ENCODE assay signal across 1 cellular context in the genomic region with DNA sequence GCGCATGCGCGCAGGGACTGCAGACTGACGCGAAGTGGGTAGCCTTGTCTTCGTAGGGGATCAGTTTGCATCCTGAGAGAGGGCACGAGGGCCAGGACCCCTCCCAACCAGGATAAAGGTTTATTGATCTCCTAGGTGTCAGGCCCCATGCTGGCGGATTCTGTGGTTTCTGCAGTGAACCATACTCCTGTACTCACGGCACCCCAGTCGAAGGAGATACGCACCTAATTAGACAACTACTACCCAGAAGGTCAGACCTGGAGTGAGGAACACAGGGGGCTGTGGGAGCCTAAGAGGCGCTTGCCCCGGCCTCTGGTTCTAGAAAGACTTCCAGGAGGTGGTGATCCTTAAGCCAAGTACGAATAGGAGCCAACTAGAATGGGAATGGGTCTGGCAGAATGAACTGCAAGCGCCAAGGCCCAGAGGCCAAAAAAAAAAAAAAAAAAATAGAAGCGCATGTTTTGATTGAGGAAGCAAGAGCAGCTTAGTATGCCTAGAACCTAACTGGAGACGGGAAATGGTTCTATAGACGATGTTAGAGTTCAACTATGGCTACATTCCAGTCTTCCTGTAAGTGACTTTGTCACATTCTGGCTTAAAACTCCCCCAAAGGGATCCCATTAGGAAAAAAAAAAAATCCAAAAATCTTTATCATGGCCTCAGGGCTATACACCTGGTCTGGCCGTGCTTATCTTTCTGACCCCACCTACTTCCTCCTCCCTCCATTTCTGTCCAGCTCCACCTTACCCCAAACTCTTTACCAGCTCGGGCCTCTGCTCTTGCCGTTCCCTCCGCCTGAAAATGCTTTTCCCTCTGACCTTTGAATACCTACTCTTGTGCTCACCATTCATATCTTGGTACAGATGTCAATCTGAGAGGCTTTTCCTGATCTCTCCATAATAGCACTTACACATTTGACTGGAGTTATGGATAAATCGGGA.
A peak's percentile ranks its signal among the peaks of the same experiment; 100 is the strongest.
TF ChIP-seq lines count a peak whose summit lies in the region.

No MANE protein-coding gene starts in this region.

TF ChIP-seq in K562, 482 proteins besides CTCF, POLR2A, EP300 and RAD21 (continued from another document and continues in another):
- TF ChIP-seq, protein P1, sequence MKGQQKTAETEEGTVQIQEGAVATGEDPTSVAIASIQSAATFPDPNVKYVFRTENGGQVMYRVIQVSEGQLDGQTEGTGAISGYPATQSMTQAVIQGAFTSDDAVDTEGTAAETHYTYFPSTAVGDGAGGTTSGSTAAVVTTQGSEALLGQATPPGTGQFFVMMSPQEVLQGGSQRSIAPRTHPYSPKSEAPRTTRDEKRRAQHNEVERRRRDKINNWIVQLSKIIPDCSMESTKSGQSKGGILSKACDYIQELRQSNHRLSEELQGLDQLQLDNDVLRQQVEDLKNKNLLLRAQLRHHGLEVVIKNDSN (CRISPR knock-in tag; IDR thresholded peaks at IDR 0.05), result no peak
- TF ChIP-seq TRIM24 (IDR thresholded peaks at IDR 0.05), result peak in 1 of 2 experiments; percentile 35; a peak in 1 of 4 replicates
- TF ChIP-seq CEBPG (CRISPR knock-in tag; IDR thresholded peaks at IDR 0.05), result no peak
- TF ChIP-seq CEBPG (tag; conservative IDR thresholded peaks at IDR 0.05 in 1 of 2, IDR thresholded peaks at IDR 0.05 in 1 of 2), result no peak
- no peak for TF ChIP-seq FOXA3 (CRISPR knock-in tag; conservative IDR thresholded peaks at IDR 0.05 in 1 of 2, IDR thresholded peaks at IDR 0.05 in 1 of 2)
- 0 out of 2 replicates have a peak, but pooled peaks have one; percentile 4 for TF ChIP-seq SPI1 (IDR thresholded peaks at IDR 0.05; ENCODE audit: borderline replicate concordance, low read depth, low read length)
- TF ChIP-seq, protein P2, sequence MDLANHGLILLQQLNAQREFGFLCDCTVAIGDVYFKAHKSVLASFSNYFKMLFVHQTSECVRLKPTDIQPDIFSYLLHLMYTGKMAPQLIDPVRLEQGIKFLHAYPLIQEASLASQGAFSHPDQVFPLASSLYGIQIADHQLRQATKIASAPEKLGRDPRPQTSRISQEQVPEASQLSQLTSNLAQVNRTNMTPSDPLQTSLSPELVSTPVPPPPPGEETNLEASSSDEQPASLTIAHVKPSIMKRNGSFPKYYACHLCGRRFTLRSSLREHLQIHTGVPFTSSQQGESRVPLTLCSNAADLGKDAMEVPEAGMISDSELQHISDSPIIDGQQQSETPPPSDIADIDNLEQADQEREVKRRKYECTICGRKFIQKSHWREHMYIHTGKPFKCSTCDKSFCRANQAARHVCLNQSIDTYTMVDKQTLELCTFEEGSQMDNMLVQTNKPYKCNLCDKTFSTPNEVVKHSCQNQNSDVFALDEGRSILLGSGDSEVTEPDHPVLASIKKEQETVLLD (IDR thresholded peaks at IDR 0.05), result peak; percentile 85; the same call in 1 of the 2 replicates
- TF ChIP-seq, protein P3, sequence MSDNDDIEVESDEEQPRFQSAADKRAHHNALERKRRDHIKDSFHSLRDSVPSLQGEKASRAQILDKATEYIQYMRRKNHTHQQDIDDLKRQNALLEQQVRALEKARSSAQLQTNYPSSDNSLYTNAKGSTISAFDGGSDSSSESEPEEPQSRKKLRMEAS (CRISPR knock-in tag; IDR thresholded peaks at IDR 0.05), result no peak
- peak in 1 of 2 experiments; percentile 44; a peak in 1 of 4 replicates for TF ChIP-seq HDAC1 (IDR thresholded peaks at IDR 0.05)
- peak; percentile 75 for TF ChIP-seq SMARCB1 (IDR thresholded peaks at IDR 0.05; ENCODE audit: insufficient read length, low read depth)
- TF ChIP-seq MAFK (IDR thresholded peaks at IDR 0.05; ENCODE audit: low read length), result no peak
- no peak for TF ChIP-seq ZNF175 (CRISPR knock-in tag; IDR thresholded peaks at IDR 0.05; ENCODE audit: low read depth)
- TF ChIP-seq ARNT (IDR thresholded peaks at IDR 0.05), result no peak
- TF ChIP-seq, protein P4, sequence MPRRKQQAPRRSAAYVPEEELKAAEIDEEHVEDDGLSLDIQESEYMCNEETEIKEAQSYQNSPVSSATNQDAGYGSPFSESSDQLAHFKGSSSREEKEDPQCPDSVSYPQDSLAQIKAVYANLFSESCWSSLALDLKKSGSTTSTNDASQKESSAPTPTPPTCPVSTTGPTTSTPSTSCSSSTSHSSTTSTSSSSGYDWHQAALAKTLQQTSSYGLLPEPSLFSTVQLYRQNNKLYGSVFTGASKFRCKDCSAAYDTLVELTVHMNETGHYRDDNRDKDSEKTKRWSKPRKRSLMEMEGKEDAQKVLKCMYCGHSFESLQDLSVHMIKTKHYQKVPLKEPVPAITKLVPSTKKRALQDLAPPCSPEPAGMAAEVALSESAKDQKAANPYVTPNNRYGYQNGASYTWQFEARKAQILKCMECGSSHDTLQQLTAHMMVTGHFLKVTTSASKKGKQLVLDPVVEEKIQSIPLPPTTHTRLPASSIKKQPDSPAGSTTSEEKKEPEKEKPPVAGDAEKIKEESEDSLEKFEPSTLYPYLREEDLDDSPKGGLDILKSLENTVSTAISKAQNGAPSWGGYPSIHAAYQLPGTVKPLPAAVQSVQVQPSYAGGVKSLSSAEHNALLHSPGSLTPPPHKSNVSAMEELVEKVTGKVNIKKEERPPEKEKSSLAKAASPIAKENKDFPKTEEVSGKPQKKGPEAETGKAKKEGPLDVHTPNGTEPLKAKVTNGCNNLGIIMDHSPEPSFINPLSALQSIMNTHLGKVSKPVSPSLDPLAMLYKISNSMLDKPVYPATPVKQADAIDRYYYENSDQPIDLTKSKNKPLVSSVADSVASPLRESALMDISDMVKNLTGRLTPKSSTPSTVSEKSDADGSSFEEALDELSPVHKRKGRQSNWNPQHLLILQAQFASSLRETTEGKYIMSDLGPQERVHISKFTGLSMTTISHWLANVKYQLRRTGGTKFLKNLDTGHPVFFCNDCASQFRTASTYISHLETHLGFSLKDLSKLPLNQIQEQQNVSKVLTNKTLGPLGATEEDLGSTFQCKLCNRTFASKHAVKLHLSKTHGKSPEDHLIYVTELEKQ (CRISPR knock-in tag; IDR thresholded peaks at IDR 0.05), result no peak
- TF ChIP-seq, protein P5, sequence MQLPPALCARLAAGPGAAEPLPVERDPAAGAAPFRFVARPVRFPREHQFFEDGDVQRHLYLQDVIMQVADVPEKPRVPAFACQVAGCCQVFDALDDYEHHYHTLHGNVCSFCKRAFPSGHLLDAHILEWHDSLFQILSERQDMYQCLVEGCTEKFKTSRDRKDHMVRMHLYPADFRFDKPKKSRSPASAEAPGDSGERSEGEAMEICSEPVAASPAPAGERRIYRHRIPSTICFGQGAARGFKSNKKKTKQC (CRISPR knock-in tag; IDR thresholded peaks at IDR 0.05), result no peak
- no peak for TF ChIP-seq ZKSCAN1 (IDR thresholded peaks at IDR 0.05; ENCODE audit: low read depth, low read length)
- TF ChIP-seq, protein P6, sequence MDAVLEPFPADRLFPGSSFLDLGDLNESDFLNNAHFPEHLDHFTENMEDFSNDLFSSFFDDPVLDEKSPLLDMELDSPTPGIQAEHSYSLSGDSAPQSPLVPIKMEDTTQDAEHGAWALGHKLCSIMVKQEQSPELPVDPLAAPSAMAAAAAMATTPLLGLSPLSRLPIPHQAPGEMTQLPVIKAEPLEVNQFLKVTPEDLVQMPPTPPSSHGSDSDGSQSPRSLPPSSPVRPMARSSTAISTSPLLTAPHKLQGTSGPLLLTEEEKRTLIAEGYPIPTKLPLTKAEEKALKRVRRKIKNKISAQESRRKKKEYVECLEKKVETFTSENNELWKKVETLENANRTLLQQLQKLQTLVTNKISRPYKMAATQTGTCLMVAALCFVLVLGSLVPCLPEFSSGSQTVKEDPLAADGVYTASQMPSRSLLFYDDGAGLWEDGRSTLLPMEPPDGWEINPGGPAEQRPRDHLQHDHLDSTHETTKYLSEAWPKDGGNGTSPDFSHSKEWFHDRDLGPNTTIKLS (IDR thresholded peaks at IDR 0.05; ENCODE audit: borderline replicate concordance, low read depth), result 0 out of 2 replicates have a peak, but pooled peaks have one; percentile 5
- no peak for TF ChIP-seq MCM5 (IDR thresholded peaks at IDR 0.05; ENCODE audit: low read depth)
- TF ChIP-seq SIX5 (IDR thresholded peaks at IDR 0.05; ENCODE audit: borderline replicate concordance in 1 of 2, insufficient read depth in 1 of 2, low read depth in 1 of 2, low read length in 2 of 2), result no peak
- TF ChIP-seq, protein P7, sequence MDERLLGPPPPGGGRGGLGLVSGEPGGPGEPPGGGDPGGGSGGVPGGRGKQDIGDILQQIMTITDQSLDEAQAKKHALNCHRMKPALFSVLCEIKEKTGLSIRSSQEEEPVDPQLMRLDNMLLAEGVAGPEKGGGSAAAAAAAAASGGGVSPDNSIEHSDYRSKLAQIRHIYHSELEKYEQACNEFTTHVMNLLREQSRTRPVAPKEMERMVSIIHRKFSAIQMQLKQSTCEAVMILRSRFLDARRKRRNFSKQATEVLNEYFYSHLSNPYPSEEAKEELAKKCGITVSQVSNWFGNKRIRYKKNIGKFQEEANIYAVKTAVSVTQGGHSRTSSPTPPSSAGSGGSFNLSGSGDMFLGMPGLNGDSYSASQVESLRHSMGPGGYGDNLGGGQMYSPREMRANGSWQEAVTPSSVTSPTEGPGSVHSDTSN (CRISPR knock-in tag; IDR thresholded peaks at IDR 0.05; ENCODE audit: low read depth), result no peak
- TF ChIP-seq, protein P7 (tag; conservative IDR thresholded peaks at IDR 0.05; ENCODE audit: low read depth), result no peak
- TF ChIP-seq SETDB1 (IDR thresholded peaks at IDR 0.05; ENCODE audit: low read length), result no peak
- TF ChIP-seq SMARCC2 (IDR thresholded peaks at IDR 0.05; ENCODE audit: low read depth), result no peak; the same call in 1 of the 2 replicates
- no peak for TF ChIP-seq ZNF253 (CRISPR knock-in tag; conservative IDR thresholded peaks at IDR 0.05)
- TF ChIP-seq, protein P8, sequence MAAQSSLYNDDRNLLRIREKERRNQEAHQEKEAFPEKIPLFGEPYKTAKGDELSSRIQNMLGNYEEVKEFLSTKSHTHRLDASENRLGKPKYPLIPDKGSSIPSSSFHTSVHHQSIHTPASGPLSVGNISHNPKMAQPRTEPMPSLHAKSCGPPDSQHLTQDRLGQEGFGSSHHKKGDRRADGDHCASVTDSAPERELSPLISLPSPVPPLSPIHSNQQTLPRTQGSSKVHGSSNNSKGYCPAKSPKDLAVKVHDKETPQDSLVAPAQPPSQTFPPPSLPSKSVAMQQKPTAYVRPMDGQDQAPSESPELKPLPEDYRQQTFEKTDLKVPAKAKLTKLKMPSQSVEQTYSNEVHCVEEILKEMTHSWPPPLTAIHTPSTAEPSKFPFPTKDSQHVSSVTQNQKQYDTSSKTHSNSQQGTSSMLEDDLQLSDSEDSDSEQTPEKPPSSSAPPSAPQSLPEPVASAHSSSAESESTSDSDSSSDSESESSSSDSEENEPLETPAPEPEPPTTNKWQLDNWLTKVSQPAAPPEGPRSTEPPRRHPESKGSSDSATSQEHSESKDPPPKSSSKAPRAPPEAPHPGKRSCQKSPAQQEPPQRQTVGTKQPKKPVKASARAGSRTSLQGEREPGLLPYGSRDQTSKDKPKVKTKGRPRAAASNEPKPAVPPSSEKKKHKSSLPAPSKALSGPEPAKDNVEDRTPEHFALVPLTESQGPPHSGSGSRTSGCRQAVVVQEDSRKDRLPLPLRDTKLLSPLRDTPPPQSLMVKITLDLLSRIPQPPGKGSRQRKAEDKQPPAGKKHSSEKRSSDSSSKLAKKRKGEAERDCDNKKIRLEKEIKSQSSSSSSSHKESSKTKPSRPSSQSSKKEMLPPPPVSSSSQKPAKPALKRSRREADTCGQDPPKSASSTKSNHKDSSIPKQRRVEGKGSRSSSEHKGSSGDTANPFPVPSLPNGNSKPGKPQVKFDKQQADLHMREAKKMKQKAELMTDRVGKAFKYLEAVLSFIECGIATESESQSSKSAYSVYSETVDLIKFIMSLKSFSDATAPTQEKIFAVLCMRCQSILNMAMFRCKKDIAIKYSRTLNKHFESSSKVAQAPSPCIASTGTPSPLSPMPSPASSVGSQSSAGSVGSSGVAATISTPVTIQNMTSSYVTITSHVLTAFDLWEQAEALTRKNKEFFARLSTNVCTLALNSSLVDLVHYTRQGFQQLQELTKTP (IDR thresholded peaks at IDR 0.05; ENCODE audit: low read depth in 1 of 2, partially characterized antibody in 2 of 2), result no peak
- TF ChIP-seq KAT7 (CRISPR knock-in tag; IDR thresholded peaks at IDR 0.05; ENCODE audit: borderline replicate concordance), result no peak
- TF ChIP-seq, protein P9, sequence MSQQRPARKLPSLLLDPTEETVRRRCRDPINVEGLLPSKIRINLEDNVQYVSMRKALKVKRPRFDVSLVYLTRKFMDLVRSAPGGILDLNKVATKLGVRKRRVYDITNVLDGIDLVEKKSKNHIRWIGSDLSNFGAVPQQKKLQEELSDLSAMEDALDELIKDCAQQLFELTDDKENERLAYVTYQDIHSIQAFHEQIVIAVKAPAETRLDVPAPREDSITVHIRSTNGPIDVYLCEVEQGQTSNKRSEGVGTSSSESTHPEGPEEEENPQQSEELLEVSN (IDR thresholded peaks at IDR 0.05; ENCODE audit: borderline replicate concordance in 1 of 2, extremely low read depth in 1 of 2, insufficient read depth in 1 of 2, insufficient read length in 1 of 2, low read depth in 1 of 2, low read length in 1 of 2, poor library complexity in 1 of 2, severe bottlenecking in 1 of 2), result no peak
- no peak for TF ChIP-seq ZFPM2 (CRISPR knock-in tag; IDR thresholded peaks at IDR 0.05)
- 0 out of 2 replicates have a peak, but pooled peaks have one; percentile 35 for TF ChIP-seq ELF1 (tag; IDR thresholded peaks at IDR 0.05)
- TF ChIP-seq BRD9 (IDR thresholded peaks at IDR 0.05; ENCODE audit: low read depth, partially characterized antibody), result peak; percentile 30
- no peak for TF ChIP-seq ZNF232 (CRISPR knock-in tag; IDR thresholded peaks at IDR 0.05)
- TF ChIP-seq CREM (IDR thresholded peaks at IDR 0.05; ENCODE audit: low read depth), result no peak
- TF ChIP-seq NFXL1 (CRISPR knock-in tag; IDR thresholded peaks at IDR 0.05), result no peak
- TF ChIP-seq, protein P10, sequence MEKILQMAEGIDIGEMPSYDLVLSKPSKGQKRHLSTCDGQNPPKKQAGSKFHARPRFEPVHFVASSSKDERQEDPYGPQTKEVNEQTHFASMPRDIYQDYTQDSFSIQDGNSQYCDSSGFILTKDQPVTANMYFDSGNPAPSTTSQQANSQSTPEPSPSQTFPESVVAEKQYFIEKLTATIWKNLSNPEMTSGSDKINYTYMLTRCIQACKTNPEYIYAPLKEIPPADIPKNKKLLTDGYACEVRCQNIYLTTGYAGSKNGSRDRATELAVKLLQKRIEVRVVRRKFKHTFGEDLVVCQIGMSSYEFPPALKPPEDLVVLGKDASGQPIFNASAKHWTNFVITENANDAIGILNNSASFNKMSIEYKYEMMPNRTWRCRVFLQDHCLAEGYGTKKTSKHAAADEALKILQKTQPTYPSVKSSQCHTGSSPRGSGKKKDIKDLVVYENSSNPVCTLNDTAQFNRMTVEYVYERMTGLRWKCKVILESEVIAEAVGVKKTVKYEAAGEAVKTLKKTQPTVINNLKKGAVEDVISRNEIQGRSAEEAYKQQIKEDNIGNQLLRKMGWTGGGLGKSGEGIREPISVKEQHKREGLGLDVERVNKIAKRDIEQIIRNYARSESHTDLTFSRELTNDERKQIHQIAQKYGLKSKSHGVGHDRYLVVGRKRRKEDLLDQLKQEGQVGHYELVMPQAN (IDR thresholded peaks at IDR 0.05; ENCODE audit: borderline replicate concordance), result peak; percentile 44; the same call in 1 of the 2 replicates
- no peak for TF ChIP-seq E2F3 (CRISPR knock-in tag; IDR thresholded peaks at IDR 0.05)
- no peak for TF ChIP-seq ZKSCAN8 (CRISPR knock-in tag; IDR thresholded peaks at IDR 0.05)
- no peak for TF ChIP-seq FOXJ2 (tag; IDR thresholded peaks at IDR 0.05)
